ENCODE assay signal across 15 cellular contexts in the genomic region with DNA sequence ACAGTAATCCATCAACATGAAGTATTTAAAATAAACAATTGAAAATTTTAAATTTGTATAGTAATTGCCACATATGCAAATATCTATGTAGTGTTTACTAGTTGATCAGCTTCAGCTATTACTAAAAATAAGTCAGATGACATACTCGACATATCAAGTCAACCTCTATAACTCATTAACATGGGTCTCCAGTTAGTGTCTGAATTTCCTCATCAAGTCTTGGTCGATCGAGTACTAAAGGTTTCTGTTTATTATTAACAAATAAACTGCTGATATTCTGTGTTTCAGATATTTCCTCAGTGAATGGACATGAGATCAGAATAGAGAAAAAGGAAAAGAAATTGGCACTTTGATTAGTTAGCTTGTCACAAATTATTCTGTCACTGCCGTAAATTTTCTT.
A peak's percentile ranks its signal among the peaks of the same experiment; 100 is the strongest.
DNase-seq lines count a peak whose midpoint lies in the region; ATAC-seq and TF ChIP-seq lines count a peak whose summit lies in the region.
"Had no signal": no experiment of that assay in that cellular context is flagged by ENCODE, and none has a peak within 500 bp of the region (broad histone marks: within the 10 kb centered on the region; RNA-seq: fewer than 3 reads in every experiment).

No MANE protein-coding gene starts in this region.

- no peak overlapping the region for H3K4me3 ChIP-seq in Loucy (ENCODE audit: low read length, poor library complexity, severe bottlenecking)
- H3K4me3 ChIP-seq: GM23248 had no signal

- no peak for ATAC-seq in GM21381 (IDR thresholded peaks at IDR 0.05; ENCODE audit: unreplicated experiment)

- no peaks in the 10 kb centered on the region for H4K20me1 ChIP-seq in Loucy (ENCODE audit: insufficient read depth, low read length, poor library complexity, severe bottlenecking)

- no peaks in the 10 kb centered on the region for H3K4me1 ChIP-seq in Loucy (ENCODE audit: insufficient read depth, low read length, poor library complexity, severe bottlenecking)

- H3K27me3 ChIP-seq in Loucy (ENCODE audit: insufficient read depth, low read length, poor library complexity, severe bottlenecking): no peaks in the 10 kb centered on the region

- no peaks in the 10 kb centered on the region for H3K36me3 Mint-ChIP-seq in Calu3 (ENCODE audit: insufficient read depth, unreplicated experiment)
- H3K36me3 Mint-ChIP-seq: CD4-positive, alpha-beta memory T cell had no signal

- DNase-seq in Calu3 (no peak), kidney tubule cell (ENCODE audit: low spot score) (peak; percentile 54), NCI-H1092 treated with DMSO at 0.1 percent for 48 hours (lab: John Stamatoyannopoulos, UW) (no peak)
- DNase-seq in activated CD8-positive, alpha-beta memory T cell treated with anti-CD3 and anti-CD28 coated beads, Interleukin-2, amount 50 U/mL, for 4 hours: no peak
- DNase-seq: 8988T; C1 segment of cervical spinal cord; CD4-positive, alpha-beta memory T cell; COR-L47; DMS79; GF-D8; GM23248; H7; HCEC 1CT had no signal

- no peak overlapping the region for H3K4me3 Mint-ChIP-seq in Calu3 (ENCODE audit: low read depth, unreplicated experiment)
- H3K4me3 Mint-ChIP-seq: CD4-positive, alpha-beta memory T cell had no signal

- no peaks in the 10 kb centered on the region for H3K9me2 ChIP-seq in Loucy (replicated peaks; ENCODE audit: low read depth, low read length)

- BruUV-seq in Calu3 (replicated peaks; lab: Mats Ljungman, UMichigan): no TSS peak

- TF ChIP-seq CTCF in Calu3 (IDR thresholded peaks at IDR 0.05; ENCODE audit: unreplicated experiment) (no peak), Loucy (conservative IDR thresholded peaks at IDR 0.05; ENCODE audit: low read length) (no peak)

- no peaks in the 10 kb centered on the region for H3K36me3 ChIP-seq in Loucy (ENCODE audit: insufficient read depth, low read length)

- H3K9me3 ChIP-seq in Loucy (ENCODE audit: insufficient read depth, low read depth, low read length): no peaks in the 10 kb centered on the region

- CTCF ChIA-PET in Calu3 (lab: Charles Lee): no interaction called here

- H3K27ac Mint-ChIP-seq in Calu3 (ENCODE audit: unreplicated experiment): peak overlapping the region; percentile 67
- H3K27ac Mint-ChIP-seq: CD4-positive, alpha-beta memory T cell had no signal

- peak overlapping the region; percentile 30; the same call in 1 of the 2 replicates for H2AFZ ChIP-seq in Loucy (ENCODE audit: low read length)
- H2AFZ ChIP-seq: GM23248 had no signal

- H3K9me3 Mint-ChIP-seq in Calu3 (ENCODE audit: low read depth, unreplicated experiment): peaks cover 6% of the 10 kb centered on the region

- no peak overlapping the region for H3K9ac ChIP-seq in Loucy (ENCODE audit: low read depth, low read length, poor library complexity, severe bottlenecking)
- H3K9ac ChIP-seq: GM23248 had no signal

- intact Hi-C loops in Calu3 (cut with micrococcal nuclease; ENCODE audit: unreplicated experiment): no loop called here

- no peaks in the 10 kb centered on the region for H3F3A ChIP-seq in Loucy (ENCODE audit: low read depth)

- no peaks in the 10 kb centered on the region for H3K79me2 ChIP-seq in Loucy (ENCODE audit: insufficient read depth, low read length)

- H3K4me2 ChIP-seq in Loucy (ENCODE audit: low read depth, low read length, poor library complexity, severe bottlenecking): no peak overlapping the region

- peaks cover 17% of the 10 kb centered on the region for H3K4me1 Mint-ChIP-seq in Calu3 (ENCODE audit: low read depth, unreplicated experiment)
- H3K4me1 Mint-ChIP-seq: CD4-positive, alpha-beta memory T cell had no signal

- no peaks in the 10 kb centered on the region for H3K27me3 Mint-ChIP-seq in Calu3 (ENCODE audit: unreplicated experiment)
